8 cellular contexts compared by ENCODE assay signal in genomic region chr6:30684386-30685156, GRCh38. TPM values are rescaled to one million over a fixed set of nuclear protein-coding genes. Genes with fewer than 3 reads are reported as not detected.
A peak's percentile ranks its signal among the peaks of the same experiment; 100 is the strongest.
DNase-seq lines count a peak whose midpoint lies in the region; ATAC-seq, FAIRE-seq and TF ChIP-seq lines count a peak whose summit lies in the region.

No MANE protein-coding gene starts in this region.

- no TSS peak for BruUV-seq in HepG2 (replicated peaks; lab: Mats Ljungman, UMichigan)

- no peaks in the 10 kb centered on the region for H3K27me3 Mint-ChIP-seq in T-cell

- H3K9ac ChIP-seq in GM23248 (peak overlapping the region; percentile 100), HepG2 (ENCODE audit: insufficient read depth, low read depth, low read length) (no peak overlapping the region)

- POLR2A ChIA-PET in T-cell (lab: Charles Lee), result no interaction called here
- POLR2A ChIA-PET in HepG2 (lab: Yijun Ruan, JAX), result interaction anchor here (2.5 kb wide), 1 partner anchor 37 kb away, joined by 10 read pairs; no protein-coding TSS in a partner anchor

- intact Hi-C loops in breast epithelium (cut with DNase I; ENCODE audit: low total_unique reads) (no loop called here), HepG2 (cut with micrococcal nuclease; ENCODE audit: unreplicated experiment) (no loop called here)

- peaks cover 94% of the 10 kb centered on the region for H3K79me2 ChIP-seq in GM23248 (ENCODE audit: insufficient read depth)
- H3K79me2 ChIP-seq in HepG2 (ENCODE audit: insufficient read depth, low read length), result no peaks in the 10 kb centered on the region

- TF ChIP-seq EP300 in HepG2 (IDR thresholded peaks at IDR 0.05; ENCODE audit: low read depth in 2 of 2, low read length in 2 of 2), result no peak
- TF ChIP-seq EP300 in HepG2 (CRISPR knock-in tag; IDR thresholded peaks at IDR 0.05; ENCODE audit: borderline replicate concordance), result no peak

- peaks cover 33% of the 10 kb centered on the region for H3K4me1 ChIP-seq in GM23248 (ENCODE audit: insufficient read depth)
- H3K4me1 ChIP-seq in breast epithelium, result peaks cover 11 to 16% of the 10 kb centered on the region in 2 donors
- peaks cover 71% of the 10 kb centered on the region for H3K4me1 ChIP-seq in HepG2 (ENCODE audit: insufficient read depth, low read length)

- in situ Hi-C loops in GM23248 (cut with MboI) (no loop called here), HepG2 (cut with HindIII; ENCODE audit: extremely low pct_ligation_motif_present, low pct_unique_long_range_greater_than_20kb) (loop anchor here (25.0 kb wide), 1 partner anchor 403 kb away; no protein-coding TSS in a partner anchor)

- H2AFZ ChIP-seq in GM23248 (no peak overlapping the region), HepG2 (ENCODE audit: low read length) (no peak overlapping the region)

- H3K4me3 Mint-ChIP-seq in T-cell, result peak overlapping the region; percentile 92 to 97 (median 96)

- no peak for FAIRE-seq in HepG2 (lab: Jason Lieb, UNC)

- peaks cover 26% of the 10 kb centered on the region for H3K36me3 Mint-ChIP-seq in T-cell

- no peak for ATAC-seq in T-cell (replicated peaks in 1 of 4)
- ATAC-seq in HepG2, result no peak
- ATAC-seq in HG03469 (IDR thresholded peaks at IDR 0.05; ENCODE audit: unreplicated experiment), result no peak

- peak overlapping the region; percentile 94 to 98 for H3K27ac Mint-ChIP-seq in T-cell

- TF ChIP-seq CTCF in breast epithelium (IDR thresholded peaks at IDR 0.05) (no peak), HepG2 (CRISPR knock-in tag; IDR thresholded peaks at IDR 0.05) (no peak)

- no peaks in the 10 kb centered on the region for H3K9me2 ChIP-seq in GM23248 (ENCODE audit: insufficient read depth)

- DNase-seq in GM23248 (peak; percentile 59), T-cell (peak in 21 of 34 experiments; percentile 21 to 67 (median 35)), breast epithelium (ENCODE audit: low spot score in 2 of 2) (no peak), HepG2 (ENCODE audit: low spot score) (no peak), DMS79 treated with DMSO at 0.1 percent for 48 hours (lab: John Stamatoyannopoulos, UW) (no peak), NCI-H446 (lab: John Stamatoyannopoulos, UW) (no peak)
- peak; percentile 29 to 52 for DNase-seq in stimulated activated CD8-positive, alpha-beta memory T cell treated with anti-CD3 and anti-CD28 coated beads, Interleukin-7, amount 100 ng/mL, for 4 hours (ENCODE audit: low read depth in 2 of 2)

- H4K20me1 ChIP-seq in GM23248 (ENCODE audit: insufficient read depth) (no peaks in the 10 kb centered on the region), HepG2 (ENCODE audit: insufficient read depth, low read length) (no peaks in the 10 kb centered on the region)

- H3K4me3 ChIP-seq in GM23248 (peak overlapping the region; percentile 100), breast epithelium (peak overlapping the region; percentile 76 to 82 (median 82)), HepG2 (replicated peaks in 1 of 3; ENCODE audit: insufficient read depth in 1 of 3, low read depth in 2 of 3, low read length in 3 of 3) (no peak overlapping the region)

- H3K27me3 ChIP-seq in GM23248 (replicated peaks; ENCODE audit: insufficient read depth) (no peaks in the 10 kb centered on the region), breast epithelium (no peaks in the 10 kb centered on the region), HepG2 (ENCODE audit: control insufficient read depth in 1 of 2, insufficient read depth in 2 of 2, low read length in 2 of 2) (no peaks in the 10 kb centered on the region)

- H3K27ac ChIP-seq in GM23248, result peak overlapping the region; percentile 100
- peak overlapping the region; percentile 96 to 97 for H3K27ac ChIP-seq in breast epithelium
- no peak overlapping the region for H3K27ac ChIP-seq in HepG2 (ENCODE audit: extremely low read length, insufficient read depth, low read length)

- 11 to 13% methylated on average over 16 to 19 of the region's 21 CpGs for WGBS in GM23248 (ENCODE audit: low coverage in 1 of 2, low lambda C conversion rate in 2 of 2, missing lambda C conversion rate in 2 of 2), 2 experiments
- 90% methylated on average over 21 of the region's 21 CpGs for WGBS in HepG2 (ENCODE audit: low lambda C conversion rate)

- peaks cover 45 to 73% (median 47%) of the 10 kb centered on the region in 3 donors for H3K4me1 Mint-ChIP-seq in T-cell

- no peak for TF ChIP-seq POLR2A in breast epithelium (IDR thresholded peaks at IDR 0.05)
- no peak for TF ChIP-seq POLR2A in HepG2 (IDR thresholded peaks at IDR 0.05; ENCODE audit: insufficient read depth in 1 of 2, low read depth in 2 of 2, low read length in 2 of 2)

- no peak for TF ChIP-seq RAD21 in HepG2 (CRISPR knock-in tag; IDR thresholded peaks at IDR 0.05)

- H3K9me3 ChIP-seq in GM23248 (ENCODE audit: low read depth) (no peaks in the 10 kb centered on the region), breast epithelium (no peaks in the 10 kb centered on the region), HepG2 (ENCODE audit: low read length) (no peaks in the 10 kb centered on the region)

- H3K36me3 ChIP-seq in GM23248 (ENCODE audit: low read depth) (peaks cover 10% of the 10 kb centered on the region), breast epithelium (no peaks in the 10 kb centered on the region), HepG2 (replicated peaks in 1 of 2; ENCODE audit: control insufficient read depth in 1 of 2, insufficient read depth in 2 of 2, low read length in 2 of 2) (no peaks in the 10 kb centered on the region)

- H3F3A ChIP-seq in GM23248 (ENCODE audit: insufficient read depth), result peaks cover 53% of the 10 kb centered on the region

- H3K9me3 Mint-ChIP-seq in T-cell, result no peaks in the 10 kb centered on the region

- CTCF ChIA-PET in T-cell (lab: Charles Lee) (interaction anchor here in 1 of 2 donors (12.3 kb wide), 1 partner anchor 37 kb away, joined by 254 read pairs; the partner anchor contains the start of genes MDC1 and TUBB), HepG2 (lab: Yijun Ruan, JAX; ENCODE audit: low intra/inter-chr PET ratio, low total read pairs) (interaction anchor here (1.0 to 3.5 kb wide), 2 partner anchors 38 kb away, joined by 4 to 11 read pairs; no protein-coding TSS in a partner anchor)

- H3K4me2 ChIP-seq in GM23248 (ENCODE audit: unreplicated experiment) (peak overlapping the region; percentile 100), HepG2 (ENCODE audit: low read depth, low read length) (peak overlapping the region; percentile 48; the same call in 1 of the 2 replicates)

RNA-seq across cellular contexts. Expression of gene PPP1R18, which starts 1.9 kb away (rescaled TPM):
- 85.5 and 108 TPM in 2 replicates for total RNA-seq in GM23248 (2014; rRNA removed; shearing (Covaris generic))
- polyA plus RNA-seq in GM23248 (2016; fragmentation: Nextera tagmentation; extraction: Ambion mirVana) (66.6 and 67.8 TPM in 2 replicates), HepG2 (2011; rRNA removed) (9.2 and 10.5 TPM in 2 replicates)
- total RNA-seq in T-cell (100 to 1,000 TPM; 109 to 177 (median 156) TPM), breast epithelium (10 to 100 TPM; 18.3 to 41.6 (median 20.0) TPM), HepG2 (2016; rRNA removed; fragmentation: Illumina TruSeq; extraction: Trizol) (3.1 and 4.9 TPM in 2 replicates)
- 0.81 and 1.4 TPM in 2 replicates for total RNA-seq in HepG2 (2016; cell fraction: cytosol; rRNA removed; fragmentation: Illumina TruSeq; extraction: Trizol; ENCODE audit: low read depth)
- total RNA-seq in HepG2 (2016; cell fraction: insoluble cytoplasmic fraction; rRNA removed; fragmentation: Illumina TruSeq; extraction: Trizol), result 3.5 and 4.0 TPM in 2 replicates
- 3.3 and 3.5 TPM in 2 replicates for total RNA-seq in HepG2 (2016; cell fraction: membrane; rRNA removed; fragmentation: Illumina TruSeq; extraction: Trizol)
- 2.5 and 3.2 TPM in 2 replicates for total RNA-seq in HepG2 (2016; cell fraction: nucleus; rRNA removed; fragmentation: Illumina TruSeq; extraction: Trizol)
- polyA plus RNA-seq in HepG2 (2011; cell fraction: cytosol; rRNA removed), result 8.3 and 8.7 TPM in 2 replicates
- 10.6 and 11.8 TPM in 2 replicates for polyA plus RNA-seq in HepG2 (2011; cell fraction: nucleus; rRNA removed)
- 4.3 and 5.2 TPM in 2 replicates for polyA plus RNA-seq in HepG2 (2012)
- 2.2 and 2.4 TPM in 2 replicates for polyA plus RNA-seq in HepG2 (2016; cell fraction: cytosol; fragmentation: Illumina TruSeq; extraction: Trizol; ENCODE audit: low read depth)
- polyA plus RNA-seq in HepG2 (2016; cell fraction: insoluble cytoplasmic fraction; fragmentation: Illumina TruSeq; extraction: Trizol; ENCODE audit: low read depth), result 6.9 and 7.5 TPM in 2 replicates
- 5.6 and 5.8 TPM in 2 replicates for polyA plus RNA-seq in HepG2 (2016; cell fraction: membrane; fragmentation: Illumina TruSeq; extraction: Trizol; ENCODE audit: low read depth)
- 8.6 and 12.1 TPM in 2 replicates for polyA plus RNA-seq in HepG2 (2016; cell fraction: nucleus; fragmentation: Illumina TruSeq; extraction: Trizol; ENCODE audit: insufficient read depth, low read depth)
- 13.8 and 38.1 TPM in 2 replicates for polyA minus RNA-seq in HepG2 (2011; rRNA and poly(A)+ RNA removed; ENCODE audit: low replicate concordance)
- polyA minus RNA-seq in HepG2 (2011; cell fraction: cytosol; rRNA and poly(A)+ RNA removed), result 4.6 and 5.1 TPM in 2 replicates
- 1.9 and 2.0 TPM in 2 replicates for polyA minus RNA-seq in HepG2 (2011; cell fraction: nucleus; rRNA and poly(A)+ RNA removed)

RNA-seq across cellular contexts. Expression of gene NRM, which starts 6.2 kb away (rescaled TPM):
- 5.8 and 6.2 TPM in 2 replicates for total RNA-seq in GM23248 (2014; rRNA removed; shearing (Covaris generic))
- polyA plus RNA-seq in GM23248 (2016; fragmentation: Nextera tagmentation; extraction: Ambion mirVana) (11.3 and 11.6 TPM in 2 replicates), HepG2 (2011; rRNA removed) (12.5 TPM in 2 replicates)
- total RNA-seq in T-cell (1 to 10 TPM; 4.2 to 6.9 (median 5.5) TPM), breast epithelium (1 to 10 TPM; 1.8 to 4.0 (median 2.3) TPM), HepG2 (2016; rRNA removed; fragmentation: Illumina TruSeq; extraction: Trizol) (7.4 and 16.0 TPM in 2 replicates)
- 6.4 and 6.8 TPM in 2 replicates for total RNA-seq in HepG2 (2016; cell fraction: cytosol; rRNA removed; fragmentation: Illumina TruSeq; extraction: Trizol; ENCODE audit: low read depth)
- total RNA-seq in HepG2 (2016; cell fraction: insoluble cytoplasmic fraction; rRNA removed; fragmentation: Illumina TruSeq; extraction: Trizol), result 7.0 and 15.7 TPM in 2 replicates
- total RNA-seq in HepG2 (2016; cell fraction: membrane; rRNA removed; fragmentation: Illumina TruSeq; extraction: Trizol), result 11.0 and 11.6 TPM in 2 replicates
- 13.6 and 15.9 TPM in 2 replicates for total RNA-seq in HepG2 (2016; cell fraction: nucleus; rRNA removed; fragmentation: Illumina TruSeq; extraction: Trizol)
- 10.6 and 14.5 TPM in 2 replicates for polyA plus RNA-seq in HepG2 (2011; cell fraction: cytosol; rRNA removed)
- polyA plus RNA-seq in HepG2 (2011; cell fraction: nucleus; rRNA removed), result 11.7 and 12.5 TPM in 2 replicates
- polyA plus RNA-seq in HepG2 (2012), result 11.9 and 19.8 TPM in 2 replicates
- 16.1 and 17.3 TPM in 2 replicates for polyA plus RNA-seq in HepG2 (2016; cell fraction: cytosol; fragmentation: Illumina TruSeq; extraction: Trizol; ENCODE audit: low read depth)
- 19.1 and 23.6 TPM in 2 replicates for polyA plus RNA-seq in HepG2 (2016; cell fraction: insoluble cytoplasmic fraction; fragmentation: Illumina TruSeq; extraction: Trizol; ENCODE audit: low read depth)
- polyA plus RNA-seq in HepG2 (2016; cell fraction: membrane; fragmentation: Illumina TruSeq; extraction: Trizol; ENCODE audit: low read depth), result 27.9 and 29.1 TPM in 2 replicates
- polyA plus RNA-seq in HepG2 (2016; cell fraction: nucleus; fragmentation: Illumina TruSeq; extraction: Trizol; ENCODE audit: insufficient read depth, low read depth), result 46.7 and 53.9 TPM in 2 replicates
- polyA minus RNA-seq in HepG2 (2011; rRNA and poly(A)+ RNA removed; ENCODE audit: low replicate concordance), result 28.0 and 30.7 TPM in 2 replicates
- 9.8 and 11.5 TPM in 2 replicates for polyA minus RNA-seq in HepG2 (2011; cell fraction: cytosol; rRNA and poly(A)+ RNA removed)
- polyA minus RNA-seq in HepG2 (2011; cell fraction: nucleus; rRNA and poly(A)+ RNA removed), result 3.3 and 4.5 TPM in 2 replicates

RNA-seq across cellular contexts. Expression of gene DHX16, which starts 11.8 kb away (rescaled TPM):
- total RNA-seq in GM23248 (2014; rRNA removed; shearing (Covaris generic)), result 30.4 and 30.6 TPM in 2 replicates
- polyA plus RNA-seq in GM23248 (2016; fragmentation: Nextera tagmentation; extraction: Ambion mirVana), result 23.6 and 26.7 TPM in 2 replicates
- 10 to 100 TPM; 29.0 to 51.9 (median 46.2) TPM for total RNA-seq in T-cell
- 10 to 100 TPM; 23.5 to 35.3 (median 26.2) TPM for total RNA-seq in breast epithelium
- 48.2 and 58.5 TPM in 2 replicates for total RNA-seq in HepG2 (2016; rRNA removed; fragmentation: Illumina TruSeq; extraction: Trizol)
- total RNA-seq in HepG2 (2016; cell fraction: cytosol; rRNA removed; fragmentation: Illumina TruSeq; extraction: Trizol; ENCODE audit: low read depth), result 9.9 and 11.7 TPM in 2 replicates
- total RNA-seq in HepG2 (2016; cell fraction: insoluble cytoplasmic fraction; rRNA removed; fragmentation: Illumina TruSeq; extraction: Trizol), result 43.8 and 64.1 TPM in 2 replicates
- total RNA-seq in HepG2 (2016; cell fraction: membrane; rRNA removed; fragmentation: Illumina TruSeq; extraction: Trizol), result 14.7 and 16.1 TPM in 2 replicates
- total RNA-seq in HepG2 (2016; cell fraction: nucleus; rRNA removed; fragmentation: Illumina TruSeq; extraction: Trizol), result 33.4 and 42.1 TPM in 2 replicates
- polyA plus RNA-seq in HepG2 (2011; rRNA removed), result 57.0 and 73.4 TPM in 2 replicates
- polyA plus RNA-seq in HepG2 (2011; cell fraction: cytosol; rRNA removed), result 44.3 and 47.6 TPM in 2 replicates
- polyA plus RNA-seq in HepG2 (2011; cell fraction: nucleus; rRNA removed), result 176 and 215 TPM in 2 replicates
- 35.4 and 40.2 TPM in 2 replicates for polyA plus RNA-seq in HepG2 (2012)
- 4.3 and 4.8 TPM in 2 replicates for polyA plus RNA-seq in HepG2 (2016; cell fraction: cytosol; fragmentation: Illumina TruSeq; extraction: Trizol; ENCODE audit: low read depth)
- 46.1 and 47.6 TPM in 2 replicates for polyA plus RNA-seq in HepG2 (2016; cell fraction: insoluble cytoplasmic fraction; fragmentation: Illumina TruSeq; extraction: Trizol; ENCODE audit: low read depth)
- polyA plus RNA-seq in HepG2 (2016; cell fraction: membrane; fragmentation: Illumina TruSeq; extraction: Trizol; ENCODE audit: low read depth), result 7.5 and 9.2 TPM in 2 replicates
- 108 and 114 TPM in 2 replicates for polyA plus RNA-seq in HepG2 (2016; cell fraction: nucleus; fragmentation: Illumina TruSeq; extraction: Trizol; ENCODE audit: insufficient read depth, low read depth)
- 75.0 and 80.4 TPM in 2 replicates for polyA minus RNA-seq in HepG2 (2011; rRNA and poly(A)+ RNA removed; ENCODE audit: low replicate concordance)
- polyA minus RNA-seq in HepG2 (2011; cell fraction: cytosol; rRNA and poly(A)+ RNA removed), result 21.7 and 23.2 TPM in 2 replicates
- 26.1 and 30.2 TPM in 2 replicates for polyA minus RNA-seq in HepG2 (2011; cell fraction: nucleus; rRNA and poly(A)+ RNA removed)

RNA-seq across cellular contexts. Expression of gene MDC1, which starts 32.5 kb away (rescaled TPM):
- 4.9 and 6.6 TPM in 2 replicates for total RNA-seq in GM23248 (2014; rRNA removed; shearing (Covaris generic))
- 6.7 and 7.1 TPM in 2 replicates for polyA plus RNA-seq in GM23248 (2016; fragmentation: Nextera tagmentation; extraction: Ambion mirVana)
- total RNA-seq in T-cell, result 10 to 100 TPM; 42.3 to 69.7 (median 53.4) TPM
- 10 to 100 TPM in 2 of 3 donors, 1 to 10 TPM in 1; 8.5 to 14.9 (median 13.4) TPM for total RNA-seq in breast epithelium
- 8.4 and 20.5 TPM in 2 replicates for total RNA-seq in HepG2 (2016; rRNA removed; fragmentation: Illumina TruSeq; extraction: Trizol)
- total RNA-seq in HepG2 (2016; cell fraction: cytosol; rRNA removed; fragmentation: Illumina TruSeq; extraction: Trizol; ENCODE audit: low read depth), result 2.6 TPM in 2 replicates
- 9.0 and 18.7 TPM in 2 replicates for total RNA-seq in HepG2 (2016; cell fraction: insoluble cytoplasmic fraction; rRNA removed; fragmentation: Illumina TruSeq; extraction: Trizol)
- 7.6 TPM in 2 replicates for total RNA-seq in HepG2 (2016; cell fraction: membrane; rRNA removed; fragmentation: Illumina TruSeq; extraction: Trizol)
- 18.3 and 20.9 TPM in 2 replicates for total RNA-seq in HepG2 (2016; cell fraction: nucleus; rRNA removed; fragmentation: Illumina TruSeq; extraction: Trizol)
- polyA plus RNA-seq in HepG2 (2011; rRNA removed), result 11.7 and 14.0 TPM in 2 replicates
- polyA plus RNA-seq in HepG2 (2011; cell fraction: cytosol; rRNA removed), result 4.5 and 6.7 TPM in 2 replicates
- 39.8 and 42.9 TPM in 2 replicates for polyA plus RNA-seq in HepG2 (2011; cell fraction: nucleus; rRNA removed)
- 14.2 and 21.0 TPM in 2 replicates for polyA plus RNA-seq in HepG2 (2012)
- 1.2 and 1.3 TPM in 2 replicates for polyA plus RNA-seq in HepG2 (2016; cell fraction: cytosol; fragmentation: Illumina TruSeq; extraction: Trizol; ENCODE audit: low read depth)
- polyA plus RNA-seq in HepG2 (2016; cell fraction: insoluble cytoplasmic fraction; fragmentation: Illumina TruSeq; extraction: Trizol; ENCODE audit: low read depth), result 13.9 and 27.7 TPM in 2 replicates
- 2.2 and 3.4 TPM in 2 replicates for polyA plus RNA-seq in HepG2 (2016; cell fraction: membrane; fragmentation: Illumina TruSeq; extraction: Trizol; ENCODE audit: low read depth)
- polyA plus RNA-seq in HepG2 (2016; cell fraction: nucleus; fragmentation: Illumina TruSeq; extraction: Trizol; ENCODE audit: insufficient read depth, low read depth), result 66.8 and 94.4 TPM in 2 replicates
- polyA minus RNA-seq in HepG2 (2011; rRNA and poly(A)+ RNA removed; ENCODE audit: low replicate concordance), result 16.6 and 29.4 TPM in 2 replicates
- polyA minus RNA-seq in HepG2 (2011; cell fraction: cytosol; rRNA and poly(A)+ RNA removed), result 8.0 and 10.3 TPM in 2 replicates
- polyA minus RNA-seq in HepG2 (2011; cell fraction: nucleus; rRNA and poly(A)+ RNA removed), result 7.6 and 9.1 TPM in 2 replicates

RNA-seq across cellular contexts. Expression of gene TUBB, which starts 35.6 kb away (rescaled TPM):
- total RNA-seq in GM23248 (2014; rRNA removed; shearing (Covaris generic)), result 525 and 565 TPM in 2 replicates
- polyA plus RNA-seq in GM23248 (2016; fragmentation: Nextera tagmentation; extraction: Ambion mirVana) (491 and 520 TPM in 2 replicates), HepG2 (2011; rRNA removed) (980 and 1,163 TPM in 2 replicates)
- total RNA-seq in T-cell (100 to 1,000 TPM; 108 to 246 (median 202) TPM), breast epithelium (100 to 1,000 TPM; 189 to 269 (median 212) TPM), HepG2 (2016; rRNA removed; fragmentation: Illumina TruSeq; extraction: Trizol) (911 and 1,275 TPM in 2 replicates)
- 241 and 250 TPM in 2 replicates for total RNA-seq in HepG2 (2016; cell fraction: cytosol; rRNA removed; fragmentation: Illumina TruSeq; extraction: Trizol; ENCODE audit: low read depth)
- 892 and 1,275 TPM in 2 replicates for total RNA-seq in HepG2 (2016; cell fraction: insoluble cytoplasmic fraction; rRNA removed; fragmentation: Illumina TruSeq; extraction: Trizol)
- 542 and 545 TPM in 2 replicates for total RNA-seq in HepG2 (2016; cell fraction: membrane; rRNA removed; fragmentation: Illumina TruSeq; extraction: Trizol)
- 386 and 402 TPM in 2 replicates for total RNA-seq in HepG2 (2016; cell fraction: nucleus; rRNA removed; fragmentation: Illumina TruSeq; extraction: Trizol)
- 853 and 1,099 TPM in 2 replicates for polyA plus RNA-seq in HepG2 (2011; cell fraction: cytosol; rRNA removed)
- polyA plus RNA-seq in HepG2 (2011; cell fraction: nucleus; rRNA removed), result 241 and 246 TPM in 2 replicates
- polyA plus RNA-seq in HepG2 (2012), result 478 and 597 TPM in 2 replicates
- 300 and 321 TPM in 2 replicates for polyA plus RNA-seq in HepG2 (2016; cell fraction: cytosol; fragmentation: Illumina TruSeq; extraction: Trizol; ENCODE audit: low read depth)
- polyA plus RNA-seq in HepG2 (2016; cell fraction: insoluble cytoplasmic fraction; fragmentation: Illumina TruSeq; extraction: Trizol; ENCODE audit: low read depth), result 2,019 and 2,085 TPM in 2 replicates
- polyA plus RNA-seq in HepG2 (2016; cell fraction: membrane; fragmentation: Illumina TruSeq; extraction: Trizol; ENCODE audit: low read depth), result 586 and 657 TPM in 2 replicates
- polyA plus RNA-seq in HepG2 (2016; cell fraction: nucleus; fragmentation: Illumina TruSeq; extraction: Trizol; ENCODE audit: insufficient read depth, low read depth), result 686 and 716 TPM in 2 replicates
- 1,833 and 2,373 TPM in 2 replicates for polyA minus RNA-seq in HepG2 (2011; rRNA and poly(A)+ RNA removed; ENCODE audit: low replicate concordance)
- polyA minus RNA-seq in HepG2 (2011; cell fraction: cytosol; rRNA and poly(A)+ RNA removed), result 412 and 479 TPM in 2 replicates
- 105 and 134 TPM in 2 replicates for polyA minus RNA-seq in HepG2 (2011; cell fraction: nucleus; rRNA and poly(A)+ RNA removed)

Comparison
In these comparisons a context has a peak if more than half of its experiments do, and no peak if none do; other contexts are left out.
1. DNase-seq: peak in GM23248 (single experiment), T-cell (21 of 34) and stimulated activated CD8-positive, alpha-beta memory T cell treated with anti-CD3 and anti-CD28 coated beads, Interleukin-7, amount 100 ng/mL, for 4 hours (2 of 2); none in breast epithelium (0 of 2), HepG2 (single experiment), DMS79 treated with DMSO at 0.1 percent for 48 hours (single experiment) and NCI-H446 (0 of 2).
2. H3K4me3 ChIP-seq: peak in GM23248 (single experiment) and breast epithelium (3 of 3); none in HepG2 (0 of 3).